In the genomic region with DNA sequence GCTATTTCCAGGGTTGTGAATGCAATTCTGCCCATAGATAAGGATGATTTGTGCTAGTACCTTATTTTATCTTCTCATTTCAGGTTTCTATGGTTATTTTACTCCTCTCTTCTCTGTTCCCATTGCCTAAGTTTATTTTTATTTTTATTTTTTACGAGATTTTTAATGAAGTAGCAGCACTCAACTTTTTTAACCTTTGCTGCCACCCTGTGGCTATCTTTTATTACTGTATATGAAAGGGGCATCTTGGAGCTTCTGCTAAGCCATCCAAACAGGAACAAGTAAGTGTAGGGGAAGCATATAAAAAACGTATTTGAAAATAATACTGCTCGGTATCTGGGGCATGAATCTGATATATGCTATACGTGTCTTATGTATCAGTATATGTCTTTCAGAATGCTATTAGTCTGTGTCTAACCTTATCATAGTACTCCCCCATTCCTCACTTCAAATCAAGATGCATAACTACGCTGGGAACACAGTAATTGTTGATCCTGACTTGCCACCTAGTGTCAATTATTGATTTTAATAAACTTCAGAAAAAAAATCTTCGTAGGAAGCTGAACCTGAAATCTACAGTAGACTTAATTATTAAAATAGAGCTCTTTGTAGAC, we compare ENCODE assay signal across 9 cellular contexts.
DNase-seq lines count a peak whose midpoint lies in the region; ATAC-seq, FAIRE-seq and TF ChIP-seq lines count a peak whose summit lies in the region.
"Had no signal": no experiment of that assay in that cellular context is flagged by ENCODE, and none has a peak within 500 bp of the region (broad histone marks: within the 10 kb centered on the region; RNA-seq: fewer than 3 reads in every experiment).

No MANE protein-coding gene starts in this region.

- CTCF ChIA-PET in AG04450 (lab: Charles Lee): interaction anchor here (0.6 to 4.4 kb wide), 32 partner anchors 8 to 519 kb away, joined by 3 to 60 read pairs (median 4); partner anchors contain the start of genes M6PR and MFAP5

- H3K27ac ChIP-seq in AG04450 (ENCODE audit: low read depth, low read length) (no peak overlapping the region), lower lobe of right lung (no peak overlapping the region)

- H3K4me1 ChIP-seq in lower lobe of right lung: no peaks in the 10 kb centered on the region

- H3K27me3 ChIP-seq in AG04450 (ENCODE audit: control insufficient read depth, insufficient read depth, low read length): no peaks in the 10 kb centered on the region
- no peaks in the 10 kb centered on the region for H3K27me3 ChIP-seq in lower lobe of right lung (ENCODE audit: low read depth)

- ATAC-seq in lower lobe of right lung: peak; percentile 43 to 58
- no peak for ATAC-seq in GM19455 (IDR thresholded peaks at IDR 0.05; ENCODE audit: unreplicated experiment)
- no peak for ATAC-seq in GM18505 (IDR thresholded peaks at IDR 0.05; ENCODE audit: unreplicated experiment)

- H3K4me3 ChIP-seq in AG04450 (ENCODE audit: low read depth, low read length) (no peak overlapping the region), lower lobe of right lung (no peak overlapping the region)

- TF ChIP-seq CTCF in AG04450 (IDR thresholded peaks at IDR 0.05; ENCODE audit: low read depth, low read length): peak; percentile 54
- peak; percentile 59 for TF ChIP-seq CTCF in lower lobe of right lung (IDR thresholded peaks at IDR 0.05)

- intact Hi-C loops in lower lobe of right lung (cut with DNase I): no loop called here

- H3K36me3 ChIP-seq in lower lobe of right lung: no peaks in the 10 kb centered on the region

- H3K9me3 ChIP-seq in AG04450 (ENCODE audit: control insufficient read depth, insufficient read depth, low read length) (no peaks in the 10 kb centered on the region; the same call in 1 of the 2 replicates), lower lobe of right lung (no peaks in the 10 kb centered on the region)

- POLR2A ChIA-PET in AG04450 (lab: Yijun Ruan, JAX): no interaction called here

- DNase-seq in AG04450 (ENCODE audit: low read depth, low spot score): peak; percentile 11
- DNase-seq in NCI-H69 (lab: John Stamatoyannopoulos, UW): peak; percentile 35
- peak; percentile 62 for DNase-seq in cerebellar cortex (ENCODE audit: low spot score)
- no peak for DNase-seq in lower lobe of right lung
- DNase-seq in UCSD-AML1 (lab: John Stamatoyannopoulos, UW; ENCODE audit: unreplicated experiment): no peak
- DNase-seq: left cardiac atrium had no signal

- FAIRE-seq in G401.6 (lab: Jason Lieb, UNC): peak; percentile 90

- no peak for TF ChIP-seq POLR2A in GM18505 (IDR thresholded peaks at IDR 0.05; ENCODE audit: borderline replicate concordance, extremely low read depth, insufficient read depth, insufficient read length)

Comparison
In these comparisons a context has a peak if more than half of its experiments do, and no peak if none do; other contexts are left out.
1. DNase-seq: peak in AG04450 (single experiment), NCI-H69 (single experiment) and cerebellar cortex (single experiment); none in lower lobe of right lung (single experiment) and UCSD-AML1 (single experiment).
2. ATAC-seq: peak in lower lobe of right lung (2 of 2); none in GM19455 (single experiment) and GM18505 (single experiment).